Comparison of ENCODE assay signal across 2 cellular contexts in genomic region chr1:163298340-163298739, GRCh38.
TF ChIP-seq lines count a peak whose summit lies in the region.

No MANE protein-coding gene starts in this region.

TF ChIP-seq in GM23338, 12 proteins besides CTCF, POLR2A, EP300 and RAD21:
- TF ChIP-seq ZNF114 (CRISPR knock-in tag; IDR thresholded peaks at IDR 0.05) (no peak), STAT1 (IDR thresholded peaks at IDR 0.05; ENCODE audit: unreplicated experiment) (no peak), EZH2phosphoT487 (IDR thresholded peaks at IDR 0.05; ENCODE audit: unreplicated experiment) (no peak), ETS1 (IDR thresholded peaks at IDR 0.05) (no peak), JUNB (IDR thresholded peaks at IDR 0.05; ENCODE audit: unreplicated experiment) (no peak), REST (IDR thresholded peaks at IDR 0.05; ENCODE audit: unreplicated experiment) (no peak), NANOG (IDR thresholded peaks at IDR 0.05; ENCODE audit: borderline replicate concordance) (no peak), POLR2AphosphoS5 (IDR thresholded peaks at IDR 0.05; ENCODE audit: low read depth) (no peak), EZH2 (IDR thresholded peaks at IDR 0.05; ENCODE audit: low read depth, unreplicated experiment) (no peak), ZNF331 (CRISPR knock-in tag; IDR thresholded peaks at IDR 0.05; ENCODE audit: low read depth) (no peak), CREB1 (CRISPR knock-in tag; IDR thresholded peaks at IDR 0.05; ENCODE audit: low read depth) (no peak), ZNF462 (CRISPR knock-in tag; IDR thresholded peaks at IDR 0.05) (no peak)

TF ChIP-seq in H1, 55 proteins besides CTCF, POLR2A, EP300 and RAD21:
- no peak for TF ChIP-seq SUZ12 (IDR thresholded peaks at IDR 0.05; ENCODE audit: low read length)
- no peak for TF ChIP-seq CHD7 (IDR thresholded peaks at IDR 0.05; ENCODE audit: insufficient replicate concordance, low read length)
- no peak for TF ChIP-seq TAF7 (optimal IDR thresholded peaks at IDR 0.05; ENCODE audit: borderline replicate concordance, low read depth, low read length)
